In the genomic region with DNA sequence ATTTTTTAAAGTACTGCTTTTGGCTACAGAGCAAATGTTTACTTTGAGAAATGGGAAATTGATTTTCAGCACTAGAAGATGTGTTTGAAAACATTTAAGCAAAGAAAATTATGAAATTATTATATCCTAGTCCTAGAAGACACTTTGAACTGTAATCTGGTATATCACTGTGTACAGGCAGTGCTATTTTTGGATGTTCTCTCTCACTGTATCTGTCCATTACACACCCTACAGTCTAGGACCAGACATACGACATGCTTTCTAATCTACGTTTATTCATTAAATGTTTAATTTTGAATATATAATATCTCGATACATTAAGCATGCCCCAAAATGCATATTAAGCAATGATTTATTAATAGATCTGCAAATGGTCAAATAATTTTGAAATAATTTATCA, we compare ENCODE assay signal across 16 cellular contexts.
DNase-seq lines count a peak whose midpoint lies in the region; ATAC-seq and FAIRE-seq lines count a peak whose summit lies in the region.
"Had no signal": no experiment of that assay in that cellular context is flagged by ENCODE, and none has a peak within 500 bp of the region (broad histone marks: within the 10 kb centered on the region; RNA-seq: fewer than 3 reads in every experiment).

No MANE protein-coding gene starts in this region.

- peak; percentile 17 for FAIRE-seq in islet of Langerhans (lab: Jason Lieb, UNC)
- FAIRE-seq: G401.6, GM12891, GM19239 had no signal

- no peak for DNase-seq in Right ventricle myocardium superior
- DNase-seq in cardiac septum (ENCODE audit: low spot score), result no peak
- peak; percentile 39 for DNase-seq in SK-MEL-5 (ENCODE audit: low read depth, low spot score)
- DNase-seq in retina, result no peak
- DNase-seq: AML-193; Caco-2; Calu3; CD4-positive, alpha-beta T cell; CD8-positive, alpha-beta T cell; DMS79 treated with DMSO at 0.1 percent for 48 hours; GF-D8 had no signal

- intact Hi-C loops in Right ventricle myocardium superior (cut with DNase I) (no loop called here), cardiac septum (cut with DNase I) (no loop called here)

- in situ Hi-C loops in SK-MEL-5 (cut with HindIII; ENCODE audit: low pct_unique_long_range_greater_than_20kb, low sequenced_read_pairs), result no loop called here

- ATAC-seq in Right ventricle myocardium superior (ENCODE audit: poor library complexity), result peak; percentile 64
- ATAC-seq: A549; CD8-positive, alpha-beta T cell had no signal
